ENCODE assay signal across 9 cellular contexts in the genomic region with DNA sequence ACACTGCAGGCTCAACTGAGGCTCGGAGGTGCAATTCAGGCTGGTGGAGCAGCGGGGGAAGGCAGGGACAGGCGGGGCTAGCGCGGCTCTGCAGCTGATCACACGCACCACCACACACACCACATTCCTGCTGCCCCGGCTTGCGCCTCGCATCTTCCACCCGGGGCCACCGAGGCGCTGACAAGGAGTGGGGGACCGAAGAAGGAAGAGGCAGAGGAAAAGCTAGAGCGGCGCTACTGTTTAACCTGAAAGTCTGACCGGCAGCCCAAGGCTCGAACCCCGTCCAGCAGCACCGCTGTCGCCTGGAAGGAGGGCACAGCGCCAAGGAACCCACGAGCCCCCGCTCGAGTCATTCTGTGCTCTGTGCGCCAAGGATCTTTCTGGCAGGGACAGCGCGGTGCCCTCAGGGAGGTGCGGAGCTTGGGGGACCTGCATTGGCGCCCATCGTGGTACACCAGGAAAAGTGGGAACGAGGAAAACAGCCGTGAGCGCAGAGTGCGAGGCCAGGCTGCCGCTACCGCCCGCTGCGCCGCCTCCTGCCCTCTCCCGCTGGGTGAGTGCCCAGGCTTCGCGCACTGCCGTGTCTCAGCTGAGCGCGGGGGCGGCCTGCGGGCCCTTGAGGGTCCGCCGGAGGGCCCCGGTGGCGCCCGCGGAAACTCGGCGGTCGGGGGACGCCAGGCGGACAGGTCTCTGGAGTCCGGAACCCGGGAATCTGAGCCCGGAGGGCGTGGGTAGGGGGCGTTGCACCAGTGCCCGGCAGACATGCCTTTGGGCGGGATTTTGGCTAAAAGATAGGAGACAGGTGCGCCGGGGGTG. TPM values are rescaled to one million over a fixed set of nuclear protein-coding genes. Genes with fewer than 3 reads are reported as not detected.
A peak's percentile ranks its signal among the peaks of the same experiment; 100 is the strongest.
DNase-seq lines count a peak whose midpoint lies in the region; ATAC-seq lines count a peak whose summit lies in the region.
"Had no signal": no experiment of that assay in that cellular context is flagged by ENCODE, and none has a peak within 500 bp of the region (broad histone marks: within the 10 kb centered on the region; RNA-seq: fewer than 3 reads in every experiment).

No MANE protein-coding gene starts in this region.

- H3K27ac ChIP-seq in duodenal mucosa (ENCODE audit: low read depth, low read length): peak overlapping the region; percentile 83

- H3K4me3 Mint-ChIP-seq in activated naive CD8-positive, alpha-beta T cell: peak overlapping the region; percentile 28
- no peak overlapping the region for H3K4me3 Mint-ChIP-seq in activated naive CD8-positive, alpha-beta T cell treated with anti-CD3 and anti-CD28 coated beads, Interleukin-2, amount 50 U/mL, for 24 hours

- no peaks in the 10 kb centered on the region for H3K9me3 ChIP-seq in duodenal mucosa (ENCODE audit: control insufficient read depth in 1 of 2, low read length in 2 of 2)

- H3K9me3 Mint-ChIP-seq in activated naive CD8-positive, alpha-beta T cell (ENCODE audit: low read depth): no peaks in the 10 kb centered on the region
- peaks cover 4% of the 10 kb centered on the region for H3K9me3 Mint-ChIP-seq in activated naive CD8-positive, alpha-beta T cell treated with anti-CD3 and anti-CD28 coated beads, Interleukin-2, amount 50 U/mL, for 24 hours

- no peak for ATAC-seq in activated naive CD8-positive, alpha-beta T cell treated with anti-CD3 and anti-CD28 coated beads, Interleukin-2, amount 50 U/mL, for 24 hours

- no peaks in the 10 kb centered on the region for H3K36me3 ChIP-seq in duodenal mucosa (ENCODE audit: control insufficient read depth in 1 of 2, insufficient read depth in 2 of 2, low read length in 2 of 2)

- H3K27me3 ChIP-seq in duodenal mucosa (ENCODE audit: control insufficient read depth in 1 of 2, insufficient read depth in 2 of 2, low read length in 2 of 2): peaks cover 0 to 6% of the 10 kb centered on the region in 2 donors

- no peaks in the 10 kb centered on the region for H3K36me3 Mint-ChIP-seq in activated naive CD8-positive, alpha-beta T cell
- H3K36me3 Mint-ChIP-seq in activated naive CD8-positive, alpha-beta T cell treated with anti-CD3 and anti-CD28 coated beads, Interleukin-2, amount 50 U/mL, for 24 hours (ENCODE audit: low read depth): no peaks in the 10 kb centered on the region

- no peak for DNase-seq in activated naive CD8-positive, alpha-beta T cell treated with anti-CD3 and anti-CD28 coated beads, Interleukin-2, amount 50 U/mL, for 24 hours
- DNase-seq in mucosa of gallbladder (ENCODE audit: low spot score) (peak; percentile 18), globus pallidus (ENCODE audit: low spot score) (no peak), SIG-M5 (lab: John Stamatoyannopoulos, UW) (no peak), NCI-H187 treated with DMSO at 0.1 percent for 48 hours (lab: John Stamatoyannopoulos, UW) (no peak)
- no peak for DNase-seq in activated CD8-positive, alpha-beta memory T cell treated with anti-CD3 and anti-CD28 coated beads for 24 hours

- H3K9ac ChIP-seq in duodenal mucosa (ENCODE audit: low read depth in 1 of 2, low read length in 2 of 2): peak overlapping the region; percentile 62 to 84

- H3K4me1 Mint-ChIP-seq in activated naive CD8-positive, alpha-beta T cell (ENCODE audit: low read depth): peaks cover 2% of the 10 kb centered on the region
- peaks cover 4% of the 10 kb centered on the region for H3K4me1 Mint-ChIP-seq in activated naive CD8-positive, alpha-beta T cell treated with anti-CD3 and anti-CD28 coated beads, Interleukin-2, amount 50 U/mL, for 24 hours

- H3K27ac Mint-ChIP-seq in activated naive CD8-positive, alpha-beta T cell: no peak overlapping the region
- H3K27ac Mint-ChIP-seq in activated naive CD8-positive, alpha-beta T cell treated with anti-CD3 and anti-CD28 coated beads, Interleukin-2, amount 50 U/mL, for 24 hours: no peak overlapping the region

- peaks cover 15% of the 10 kb centered on the region for H3K27me3 Mint-ChIP-seq in activated naive CD8-positive, alpha-beta T cell
- H3K27me3 Mint-ChIP-seq in activated naive CD8-positive, alpha-beta T cell treated with anti-CD3 and anti-CD28 coated beads, Interleukin-2, amount 50 U/mL, for 24 hours: peaks cover 38% of the 10 kb centered on the region

- H3K4me3 ChIP-seq in duodenal mucosa (ENCODE audit: low read depth in 1 of 2, low read length in 2 of 2): peak overlapping the region; percentile 87 to 90

- peaks cover 0 to 12% of the 10 kb centered on the region in 2 donors for H3K4me1 ChIP-seq in duodenal mucosa (ENCODE audit: control insufficient read depth in 1 of 2, insufficient read depth in 2 of 2, low read length in 2 of 2)

RNA-seq across cellular contexts. Expression of a gene that starts 0.9 kb away (rescaled TPM):
- 5.3 TPM for total RNA-seq in mucosa of gallbladder
- total RNA-seq: NCI-H460 had no signal
